9 cellular contexts compared by ENCODE assay signal in genomic region chr2:65349863-65350262, GRCh38.
DNase-seq lines count a peak whose midpoint lies in the region; ATAC-seq and TF ChIP-seq lines count a peak whose summit lies in the region.
"Had no signal": no experiment of that assay in that cellular context is flagged by ENCODE, and none has a peak within 500 bp of the region (broad histone marks: within the 10 kb centered on the region; RNA-seq: fewer than 3 reads in every experiment).

No MANE protein-coding gene starts in this region.

- H3K79me2 ChIP-seq in Loucy (ENCODE audit: insufficient read depth, low read length): peaks cover 34% of the 10 kb centered on the region

- peaks cover 35% of the 10 kb centered on the region for H3K4me1 ChIP-seq in Loucy (ENCODE audit: insufficient read depth, low read length, poor library complexity, severe bottlenecking)
- peaks cover 43% of the 10 kb centered on the region for H3K4me1 ChIP-seq in RWPE2 (ENCODE audit: insufficient read depth, poor library complexity, severe bottlenecking)
- H3K4me1 ChIP-seq in thyroid gland: peaks cover 17 to 33% of the 10 kb centered on the region in 2 donors

- DNase-seq in RWPE2 (ENCODE audit: low spot score): peak; percentile 71
- peak; percentile 59 to 89 for DNase-seq in foreskin fibroblast
- DNase-seq in thyroid gland: peak; percentile 26 to 39
- no peak for DNase-seq in SIG-M5 (lab: John Stamatoyannopoulos, UW)
- no peak for DNase-seq in NCI-H526 treated with DMSO at 0.1 percent for 48 hours (lab: John Stamatoyannopoulos, UW)

- no peak overlapping the region for H3K4me3 ChIP-seq in Loucy (ENCODE audit: low read length, poor library complexity, severe bottlenecking)
- H3K4me3 ChIP-seq in RWPE2 (ENCODE audit: severe bottlenecking): no peak overlapping the region
- H3K4me3 ChIP-seq in foreskin fibroblast (ENCODE audit: low read depth in 1 of 2, low read length in 2 of 2): no peak overlapping the region
- no peak overlapping the region for H3K4me3 ChIP-seq in thyroid gland (replicated peaks in 1 of 3)
- H3K4me3 ChIP-seq: upper lobe of left lung had no signal

- peak overlapping the region; percentile 42 for H3K4me2 ChIP-seq in Loucy (ENCODE audit: low read depth, low read length, poor library complexity, severe bottlenecking)

- H3K9me2 ChIP-seq in Loucy (replicated peaks; ENCODE audit: low read depth, low read length): no peaks in the 10 kb centered on the region

- no peak overlapping the region for H3K9ac ChIP-seq in Loucy (ENCODE audit: low read depth, low read length, poor library complexity, severe bottlenecking)

- H3K27ac ChIP-seq in RWPE2 (ENCODE audit: poor library complexity, severe bottlenecking): peak overlapping the region; percentile 42
- H3K27ac ChIP-seq in thyroid gland: no peak overlapping the region

- H3K9me3 ChIP-seq in Loucy (ENCODE audit: insufficient read depth, low read depth, low read length): no peaks in the 10 kb centered on the region
- no peaks in the 10 kb centered on the region for H3K9me3 ChIP-seq in RWPE2 (ENCODE audit: severe bottlenecking)
- no peaks in the 10 kb centered on the region for H3K9me3 ChIP-seq in thyroid gland
- H3K9me3 ChIP-seq: upper lobe of left lung had no signal

- TF ChIP-seq CTCF in Loucy (conservative IDR thresholded peaks at IDR 0.05; ENCODE audit: low read length) (no peak), RWPE2 (IDR thresholded peaks at IDR 0.05; ENCODE audit: poor library complexity, severe bottlenecking) (no peak), foreskin fibroblast (IDR thresholded peaks at IDR 0.05; ENCODE audit: low read depth, low read length) (no peak), thyroid gland (IDR thresholded peaks at IDR 0.05) (no peak)

- ATAC-seq in RWPE2 (ENCODE audit: low read depth): peak; percentile 70
- ATAC-seq in GM19351 (IDR thresholded peaks at IDR 0.05; ENCODE audit: unreplicated experiment): no peak
- ATAC-seq in GM19023 (IDR thresholded peaks at IDR 0.05; ENCODE audit: unreplicated experiment): no peak

- WGBS in thyroid gland, 2 donors: 50 to 54% methylated on average over 4 of the region's 4 CpGs

- TF ChIP-seq POLR2A in thyroid gland (IDR thresholded peaks at IDR 0.05): no peak

- H3F3A ChIP-seq in Loucy (ENCODE audit: low read depth): no peaks in the 10 kb centered on the region

- no peaks in the 10 kb centered on the region for H4K20me1 ChIP-seq in Loucy (ENCODE audit: insufficient read depth, low read length, poor library complexity, severe bottlenecking)

- H3K27me3 ChIP-seq in Loucy (ENCODE audit: insufficient read depth, low read length, poor library complexity, severe bottlenecking) (no peaks in the 10 kb centered on the region), RWPE2 (ENCODE audit: insufficient read depth, poor library complexity, severe bottlenecking) (no peaks in the 10 kb centered on the region), thyroid gland (no peaks in the 10 kb centered on the region)
- H3K27me3 ChIP-seq: upper lobe of left lung had no signal

- no peak overlapping the region for H2AFZ ChIP-seq in Loucy (ENCODE audit: low read length)

- H3K36me3 ChIP-seq in Loucy (ENCODE audit: insufficient read depth, low read length) (no peaks in the 10 kb centered on the region), RWPE2 (ENCODE audit: low read depth) (peaks cover 1% of the 10 kb centered on the region), thyroid gland (no peaks in the 10 kb centered on the region)
- H3K36me3 ChIP-seq: upper lobe of left lung had no signal

- intact Hi-C loops in thyroid gland (cut with DNase I): no loop called here

Comparison
In these comparisons a context has a peak if more than half of its experiments do, and no peak if none do; other contexts are left out.
1. DNase-seq: peak in RWPE2 (single experiment), foreskin fibroblast (2 of 2) and thyroid gland (2 of 2); none in SIG-M5 (single experiment) and NCI-H526 treated with DMSO at 0.1 percent for 48 hours (single experiment).